In genomic region chr3:78976200-78976599, GRCh38 we compare ENCODE assay signal across 22 cellular contexts.
A peak's percentile ranks its signal among the peaks of the same experiment; 100 is the strongest.
DNase-seq lines count a peak whose midpoint lies in the region; ATAC-seq, FAIRE-seq and TF ChIP-seq lines count a peak whose summit lies in the region.
"Had no signal": no experiment of that assay in that cellular context is flagged by ENCODE, and none has a peak within 500 bp of the region (broad histone marks: within the 10 kb centered on the region; RNA-seq: fewer than 3 reads in every experiment).

No MANE protein-coding gene starts in this region.

- no peak overlapping the region for H2BK15ac ChIP-seq in H9 (ENCODE audit: low read depth, low read length)

- H2AK5ac ChIP-seq in H9 (ENCODE audit: insufficient read length, low read length): no peak overlapping the region

- no peaks in the 10 kb centered on the region for H4K20me1 ChIP-seq in H9 (ENCODE audit: control insufficient read depth, insufficient read depth, insufficient read length)
- H4K20me1 ChIP-seq in osteoblast (ENCODE audit: insufficient read depth, low read length): no peaks in the 10 kb centered on the region

- no peak overlapping the region for H2BK20ac ChIP-seq in H9 (ENCODE audit: low read depth, low read length, poor library complexity, severe bottlenecking)

- H3K9ac ChIP-seq in H9 (ENCODE audit: extremely low read depth, insufficient read length, low read length): no peak overlapping the region
- H3K9ac ChIP-seq: BLaER1 treated with 17β-estradiol and CSF1 and Interleukin-3, amounts not matched to agents 10 nM and 100 nM; KMS-11 had no signal

- H3K79me2 ChIP-seq in H9 (ENCODE audit: insufficient read depth, low read length): no peaks in the 10 kb centered on the region
- H3K79me2 ChIP-seq in osteoblast (ENCODE audit: insufficient read depth, low read length): peaks cover 11% of the 10 kb centered on the region

- DNase-seq in H9 (no peak), NCI-H524 treated with DMSO at 0.1 percent for 48 hours (lab: John Stamatoyannopoulos, UW) (peak; percentile 14), bronchial epithelial cell (ENCODE audit: low read depth) (no peak), osteoblast (ENCODE audit: insufficient read length, low spot score, missing footprints) (peak; percentile 35), DMS53 (lab: John Stamatoyannopoulos, UW) (no peak)
- DNase-seq in CD4-positive, alpha-beta memory T cell: no peak
- DNase-seq: ACHN; CD8-positive, alpha-beta T cell; EL; GF-D8; NCI-H1105; NCI-H2029 treated with DMSO at 0.1 percent for 48 hours; NCI-H2171 treated with DMSO at 0.1 percent for 48 hours; NCI-H446; NK-92 treated with Interleukin-12 subunit alpha and Interleukin-12 subunit beta, amount 100 ng/mL, for 24 hours had no signal

- no peak overlapping the region for H3K4me2 ChIP-seq in H9 (ENCODE audit: insufficient read depth, insufficient read length, low read length)
- no peak overlapping the region for H3K4me2 ChIP-seq in osteoblast (ENCODE audit: insufficient read depth, low read length)
- H3K4me2 ChIP-seq: KMS-11 had no signal

- H4K5ac ChIP-seq in H9 (ENCODE audit: insufficient read length, low read depth, low read length): no peak overlapping the region

- H3K79me1 ChIP-seq in H9 (ENCODE audit: insufficient read depth, low read depth, low read length, poor library complexity, severe bottlenecking): no peaks in the 10 kb centered on the region

- POLR2A ChIA-PET in CD4-positive, alpha-beta memory T cell (lab: Charles Lee; ENCODE audit: partially characterized antibody): no interaction called here

- H3K23ac ChIP-seq in H9 (ENCODE audit: insufficient read length, low read depth, low read length): no peak overlapping the region

- no peak overlapping the region for H3K14ac ChIP-seq in H9 (ENCODE audit: insufficient read depth, low read length)

- no peak overlapping the region for H3T11ph ChIP-seq in H9 (ENCODE audit: low read length)

- H3K23me2 ChIP-seq in H9 (ENCODE audit: insufficient read length, low read depth, low read length, poor library complexity, severe bottlenecking): no peaks in the 10 kb centered on the region

- no peak overlapping the region for H3K4ac ChIP-seq in H9 (ENCODE audit: low read depth, low read length)

- H3K4me3 Mint-ChIP-seq in H9: no peak overlapping the region
- H3K4me3 Mint-ChIP-seq in CD4-positive, alpha-beta memory T cell: no peak overlapping the region
- H3K4me3 Mint-ChIP-seq: CD8-positive, alpha-beta T cell; T-helper 1 cell treated with Interleukin-12 subunit alpha and Interleukin-12 subunit beta and Interleukin-4 antibody, amounts not matched to agents 30 μg/mL and 1 μg/mL, for 36 hours had no signal

- no peak overlapping the region for H2BK12ac ChIP-seq in H9 (ENCODE audit: insufficient read length, low read depth, low read length)

- H3K36me3 Mint-ChIP-seq in H9 (ENCODE audit: insufficient read depth in 1 of 3, low read depth in 3 of 3): no peaks in the 10 kb centered on the region
- no peaks in the 10 kb centered on the region for H3K36me3 Mint-ChIP-seq in CD4-positive, alpha-beta memory T cell
- H3K36me3 Mint-ChIP-seq: CD8-positive, alpha-beta T cell had no signal

- H3K27ac ChIP-seq in H9 (ENCODE audit: insufficient read length, low read depth, low read length): no peak overlapping the region
- no peak overlapping the region for H3K27ac ChIP-seq in osteoblast (ENCODE audit: low read depth, low read length)
- no peak overlapping the region for H3K27ac ChIP-seq in CD4-positive, alpha-beta memory T cell (ENCODE audit: low read depth, low read length)
- H3K27ac ChIP-seq: BLaER1 treated with 17β-estradiol and CSF1 and Interleukin-3, amounts not matched to agents 10 nM and 100 nM; HL-60; KMS-11 had no signal

- no peak for ATAC-seq in HG02571 (IDR thresholded peaks at IDR 0.05; ENCODE audit: unreplicated experiment)
- ATAC-seq: CD8-positive, alpha-beta T cell; Panc1 had no signal

- no peak overlapping the region for H4K8ac ChIP-seq in H9 (replicated peaks; ENCODE audit: insufficient read length, low read depth, low read length)

- H3K27me3 ChIP-seq in H9 (ENCODE audit: insufficient read depth, low read length): no peaks in the 10 kb centered on the region
- H3K27me3 ChIP-seq in bronchial epithelial cell (ENCODE audit: control insufficient read depth, insufficient read depth, low read length): no peaks in the 10 kb centered on the region
- no peaks in the 10 kb centered on the region for H3K27me3 ChIP-seq in osteoblast (ENCODE audit: insufficient read depth, low read length)
- H3K27me3 ChIP-seq in CD4-positive, alpha-beta memory T cell (ENCODE audit: insufficient read depth, low read length): no peaks in the 10 kb centered on the region
- H3K27me3 ChIP-seq: BLaER1 treated with 17β-estradiol and CSF1 and Interleukin-3, amounts not matched to agents 10 nM and 100 nM had no signal

- peaks cover 40 to 55% of the 10 kb centered on the region in 2 experiments for H3K4me1 Mint-ChIP-seq in H9
- H3K4me1 Mint-ChIP-seq in CD4-positive, alpha-beta memory T cell: no peaks in the 10 kb centered on the region

- H3K27me3 Mint-ChIP-seq in H9 (ENCODE audit: low read depth): no peaks in the 10 kb centered on the region
- H3K27me3 Mint-ChIP-seq in CD4-positive, alpha-beta memory T cell: no peaks in the 10 kb centered on the region

- FAIRE-seq in bronchial epithelial cell (lab: Jason Lieb, UNC): peak; percentile 81
- FAIRE-seq: GM19239 had no signal

- no peak overlapping the region for H3K56ac ChIP-seq in H9 (ENCODE audit: insufficient read length, low read depth, low read length)

- H2AFZ ChIP-seq in H9 (ENCODE audit: low read length): no peak overlapping the region
- no peak overlapping the region for H2AFZ ChIP-seq in osteoblast (ENCODE audit: low read length)

- no CpG with 5 or more reads among the region's 3 CpGs for WGBS in H9 (ENCODE audit: extremely low coverage, insufficient read length, low lambda C conversion rate)

- no peak overlapping the region for H4K91ac ChIP-seq in H9 (ENCODE audit: insufficient read length, low read depth, low read length)

- H3K36me3 ChIP-seq in bronchial epithelial cell (ENCODE audit: control insufficient read depth, insufficient read depth, low read length) (no peaks in the 10 kb centered on the region), osteoblast (ENCODE audit: insufficient read depth, low read length) (no peaks in the 10 kb centered on the region)
- H3K36me3 ChIP-seq in CD4-positive, alpha-beta memory T cell (ENCODE audit: insufficient read depth, low read length): no peaks in the 10 kb centered on the region

- H2BK120ac ChIP-seq in H9 (ENCODE audit: low read depth, low read length, poor library complexity, severe bottlenecking): no peak overlapping the region

- H3K4me1 ChIP-seq in H9 (ENCODE audit: insufficient read depth, low read length) (peaks cover 3% of the 10 kb centered on the region; the same call in 1 of the 2 replicates), osteoblast (ENCODE audit: insufficient read depth, low read length) (peaks cover 30% of the 10 kb centered on the region)
- H3K4me1 ChIP-seq in CD4-positive, alpha-beta memory T cell (ENCODE audit: insufficient read depth, low read length): no peaks in the 10 kb centered on the region

- no peak overlapping the region for H3K18ac ChIP-seq in H9 (ENCODE audit: insufficient read length, low read depth, low read length)

- peak overlapping the region in 2 of 3 experiments; percentile 12; a peak in 2 of 7 replicates for H3K27ac Mint-ChIP-seq in H9
- no peak overlapping the region for H3K27ac Mint-ChIP-seq in CD4-positive, alpha-beta memory T cell
- H3K27ac Mint-ChIP-seq: CD8-positive, alpha-beta T cell; T-helper 1 cell treated with Interleukin-12 subunit alpha and Interleukin-12 subunit beta and Interleukin-4 antibody, amounts not matched to agents 30 μg/mL and 1 μg/mL, for 36 hours had no signal

- H3K4me3 ChIP-seq in bronchial epithelial cell (ENCODE audit: low read depth, low read length) (no peak overlapping the region), osteoblast (ENCODE audit: insufficient read depth, low read length) (no peak overlapping the region)
- no peak overlapping the region for H3K4me3 ChIP-seq in CD4-positive, alpha-beta memory T cell (ENCODE audit: low read length in 2 of 2)
- H3K4me3 ChIP-seq: BLaER1 treated with 17β-estradiol and CSF1 and Interleukin-3, amounts not matched to agents 10 nM and 100 nM had no signal

- no peak overlapping the region for H2BK5ac ChIP-seq in H9 (ENCODE audit: insufficient read length, low read length)

- TF ChIP-seq CTCF in H9 (conservative IDR thresholded peaks at IDR 0.05) (no peak), bronchial epithelial cell (IDR thresholded peaks at IDR 0.05; ENCODE audit: insufficient read depth, low read length, severe bottlenecking) (no peak), osteoblast (IDR thresholded peaks at IDR 0.05; ENCODE audit: extremely low read depth, low read depth, low read length) (no peak)

- CTCF ChIA-PET in CD4-positive, alpha-beta memory T cell (lab: Charles Lee; ENCODE audit: partially characterized antibody): no interaction called here

- intact Hi-C loops in CD4-positive, alpha-beta memory T cell (cut with micrococcal nuclease): no loop called here

- H3K9me3 ChIP-seq in H9 (ENCODE audit: control insufficient read depth, low read depth, low read length) (no peaks in the 10 kb centered on the region), osteoblast (ENCODE audit: low read depth, low read length) (no peaks in the 10 kb centered on the region)
- no peaks in the 10 kb centered on the region for H3K9me3 ChIP-seq in CD4-positive, alpha-beta memory T cell (ENCODE audit: control insufficient read depth in 1 of 2, low read length in 2 of 2)

- no peaks in the 10 kb centered on the region for H3K9me3 Mint-ChIP-seq in H9
- peaks cover 0 to 11% (median 3%) of the 10 kb centered on the region in 8 donors for H3K9me3 Mint-ChIP-seq in CD4-positive, alpha-beta memory T cell
- H3K9me3 Mint-ChIP-seq: T-helper 1 cell treated with Interleukin-12 subunit alpha and Interleukin-12 subunit beta and Interleukin-4 antibody, amounts not matched to agents 30 μg/mL and 1 μg/mL, for 36 hours had no signal

Comparison
In these comparisons a context has a peak if more than half of its experiments do, and no peak if none do; other contexts are left out.
1. DNase-seq: peak in NCI-H524 treated with DMSO at 0.1 percent for 48 hours (single experiment) and osteoblast (single experiment); none in H9 (single experiment), bronchial epithelial cell (single experiment), CD4-positive, alpha-beta memory T cell (0 of 5) and DMS53 (single experiment).
2. H3K27ac Mint-ChIP-seq: peak in H9 (2 of 3); none in CD4-positive, alpha-beta memory T cell (0 of 7).